Comparison of ENCODE assay signal across 1 cellular context in the genomic region with DNA sequence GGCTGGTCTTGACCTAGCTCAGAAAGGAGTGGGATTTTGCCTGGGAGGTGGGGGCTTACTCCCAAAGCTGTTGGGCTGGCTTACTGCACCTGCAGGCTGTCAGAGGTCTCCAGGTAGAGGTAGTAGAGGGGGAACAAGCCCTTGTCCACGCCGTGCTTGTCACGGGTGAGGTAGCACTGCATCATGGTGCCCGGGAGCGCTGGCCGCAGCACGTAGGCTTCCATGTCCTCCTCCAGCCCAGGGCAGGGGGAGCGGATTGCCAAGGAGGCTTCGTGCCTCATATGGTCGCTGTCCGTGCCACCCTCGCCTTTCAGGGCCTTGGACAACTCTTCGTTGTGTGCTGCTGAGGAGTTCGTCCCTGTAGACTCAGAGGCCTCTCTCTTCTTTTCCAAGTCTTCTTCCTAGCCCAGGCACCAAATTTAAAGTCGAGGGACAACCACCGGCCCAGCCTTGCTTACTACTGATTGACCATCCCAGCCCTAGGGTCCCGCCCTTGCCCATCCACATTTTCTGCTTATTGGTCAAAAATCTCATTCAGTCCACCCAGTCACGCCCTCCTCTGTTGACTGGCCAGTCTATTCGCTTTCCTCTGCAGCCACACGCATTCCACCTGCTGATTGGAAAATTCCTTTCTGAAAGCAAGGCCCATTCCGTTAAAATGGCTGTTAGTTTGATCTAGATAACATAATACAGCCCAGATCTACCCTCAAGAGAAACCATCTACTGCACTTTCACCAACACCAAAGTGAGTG.
TF ChIP-seq lines count a peak whose summit lies in the region.

No MANE protein-coding gene starts in this region.

TF ChIP-seq in GM23338, 12 proteins besides CTCF, POLR2A, EP300 and RAD21 (continued from another document):
- TF ChIP-seq ZNF331 (CRISPR knock-in tag; IDR thresholded peaks at IDR 0.05; ENCODE audit: low read depth) (no peak), EZH2phosphoT487 (IDR thresholded peaks at IDR 0.05; ENCODE audit: unreplicated experiment) (no peak), POLR2AphosphoS5 (IDR thresholded peaks at IDR 0.05; ENCODE audit: low read depth) (no peak), NANOG (IDR thresholded peaks at IDR 0.05; ENCODE audit: borderline replicate concordance) (no peak)
